Comparison of ENCODE assay signal across 1 cellular context in genomic region chr17:59754547-59754946, GRCh38.
TF ChIP-seq lines count a peak whose summit lies in the region.

No MANE protein-coding gene starts in this region.

TF ChIP-seq in GM23338, 12 proteins besides CTCF, POLR2A, EP300 and RAD21 (continued from another document):
- TF ChIP-seq ZNF462 (CRISPR knock-in tag; IDR thresholded peaks at IDR 0.05) (no peak), STAT1 (IDR thresholded peaks at IDR 0.05; ENCODE audit: unreplicated experiment) (no peak), ZNF114 (CRISPR knock-in tag; IDR thresholded peaks at IDR 0.05) (no peak)
